In the genomic region with DNA sequence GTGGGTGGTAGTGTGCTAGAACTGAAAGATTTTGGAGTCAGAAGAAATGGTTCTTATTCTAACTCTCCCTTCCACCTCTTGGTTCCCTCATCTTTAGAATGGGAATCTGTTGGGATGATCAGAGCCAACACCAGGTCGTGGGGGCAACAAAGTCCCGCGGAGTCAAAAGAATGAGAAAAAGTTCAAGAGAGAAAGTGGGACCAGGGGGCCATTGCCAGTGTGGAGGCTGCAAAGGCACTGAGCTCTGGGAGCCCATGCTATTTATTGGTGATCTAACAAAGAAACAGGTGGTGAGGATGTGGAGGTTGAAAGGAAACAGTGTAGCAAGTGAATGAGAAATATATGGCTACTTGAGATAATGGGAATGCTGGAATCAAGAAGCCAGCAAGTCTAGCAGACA, we compare ENCODE assay signal across 5 cellular contexts.
"Had no signal": no experiment of that assay in that cellular context is flagged by ENCODE, and none has a peak within 500 bp of the region (broad histone marks: within the 10 kb centered on the region; RNA-seq: fewer than 3 reads in every experiment).

No MANE protein-coding gene starts in this region.

- H3K4me3 Mint-ChIP-seq: GM23338, H9 had no signal

- DNase-seq: H9, HCEC 1CT, IMR-90, KBM-7 had no signal

- H3K27ac Mint-ChIP-seq: GM23338 had no signal

- ATAC-seq: GM23338 had no signal

- H3K4me3 ChIP-seq: GM23338 had no signal
